19 cellular contexts compared by ENCODE assay signal in genomic region chr11:129946965-129947364, GRCh38.
"Had no signal": no experiment of that assay in that cellular context is flagged by ENCODE, and none has a peak within 500 bp of the region (broad histone marks: within the 10 kb centered on the region; RNA-seq: fewer than 3 reads in every experiment).

No MANE protein-coding gene starts in this region.

- H3K4me2 ChIP-seq: neural progenitor cell had no signal

- H3K36me3 ChIP-seq: neural progenitor cell had no signal

- H3K27ac ChIP-seq: heart right ventricle, lower lobe of right lung, neural progenitor cell, psoas muscle, right atrium auricular region, spleen had no signal

- H3K27me3 Mint-ChIP-seq: activated CD4-positive, alpha-beta memory T cell treated with anti-CD3 and anti-CD28 coated beads, Interleukin-2, amount 10 ng/mL, durations not matched to agents 7 days and 5 days; activated naive CD8-positive, alpha-beta T cell treated with anti-CD3 and anti-CD28 coated beads, Interleukin-2, amount 10 ng/mL, durations not matched to agents 7 days and 5 days; naive B cell had no signal

- H3K27ac Mint-ChIP-seq: activated CD4-positive, alpha-beta memory T cell treated with anti-CD3 and anti-CD28 coated beads, Interleukin-2, amount 10 ng/mL, durations not matched to agents 7 days and 5 days; activated naive CD4-positive, alpha-beta T cell treated with anti-CD3 and anti-CD28 coated beads for 36 hours; activated naive CD8-positive, alpha-beta T cell treated with anti-CD3 and anti-CD28 coated beads, Interleukin-2, amount 10 ng/mL, durations not matched to agents 7 days and 5 days; activated T-cell treated with anti-CD3 and anti-CD28 coated beads, Interleukin-2, amount 50 U/mL, for 72 hours; neural progenitor cell had no signal

- DNase-seq: activated CD4-positive, alpha-beta memory T cell treated with anti-CD3 and anti-CD28 coated beads, Interleukin-2, amount 10 ng/mL, durations not matched to agents 7 days and 5 days; activated CD4-positive, alpha-beta T cell treated with anti-CD3 and anti-CD28 coated beads for 48 hours; activated effector memory CD4-positive, alpha-beta T cell treated with Interleukin-2 at 50 U/mL for 16 hours; activated naive CD4-positive, alpha-beta T cell treated with anti-CD3 and anti-CD28 coated beads for 36 hours; activated naive CD8-positive, alpha-beta T cell treated with anti-CD3 and anti-CD28 coated beads, Interleukin-2, amount 10 ng/mL, durations not matched to agents 7 days and 5 days; activated T-cell treated with anti-CD3 and anti-CD28 coated beads, Interleukin-2, amount 50 U/mL, for 72 hours; amniotic stem cell; cortex of kidney; foreskin fibroblast; heart right ventricle; lower lobe of right lung; naive B cell; psoas muscle; spleen; stimulated activated CD4-positive, alpha-beta T cell treated with anti-CD3 and anti-CD28 coated beads, Interleukin-4, amount 100 ng/mL, for 24 hours; stimulated activated naive CD8-positive, alpha-beta T cell treated with anti-CD3 and anti-CD28 coated beads, Interleukin-15, Interleukin-2, amounts not matched to agents 100 U/mL and 50 U/mL, for 24 hours had no signal

- H2AFZ ChIP-seq: neural progenitor cell had no signal

- H3K4me3 ChIP-seq: heart right ventricle, lower lobe of right lung, neural progenitor cell, psoas muscle, right atrium auricular region, spleen had no signal

- H3K9ac ChIP-seq: neural progenitor cell had no signal

- ATAC-seq: activated T-cell treated with anti-CD3 and anti-CD28 coated beads, Interleukin-2, amount 50 U/mL, for 72 hours; heart right ventricle; left lobe of liver; lower lobe of right lung; psoas muscle; stimulated activated naive CD8-positive, alpha-beta T cell treated with anti-CD3 and anti-CD28 coated beads, Interleukin-15, Interleukin-2, amounts not matched to agents 100 U/mL and 50 U/mL, for 24 hours had no signal

- H3K4me3 Mint-ChIP-seq: activated CD4-positive, alpha-beta memory T cell treated with anti-CD3 and anti-CD28 coated beads, Interleukin-2, amount 10 ng/mL, durations not matched to agents 7 days and 5 days; activated naive CD4-positive, alpha-beta T cell treated with anti-CD3 and anti-CD28 coated beads for 36 hours; activated naive CD8-positive, alpha-beta T cell treated with anti-CD3 and anti-CD28 coated beads, Interleukin-2, amount 10 ng/mL, durations not matched to agents 7 days and 5 days; activated T-cell treated with anti-CD3 and anti-CD28 coated beads, Interleukin-2, amount 50 U/mL, for 72 hours; naive B cell; neural progenitor cell had no signal

- H3K9me3 Mint-ChIP-seq: activated CD4-positive, alpha-beta memory T cell treated with anti-CD3 and anti-CD28 coated beads, Interleukin-2, amount 10 ng/mL, durations not matched to agents 7 days and 5 days; activated naive CD4-positive, alpha-beta T cell treated with anti-CD3 and anti-CD28 coated beads for 36 hours; activated naive CD8-positive, alpha-beta T cell treated with anti-CD3 and anti-CD28 coated beads, Interleukin-2, amount 10 ng/mL, durations not matched to agents 7 days and 5 days; activated T-cell treated with anti-CD3 and anti-CD28 coated beads, Interleukin-2, amount 50 U/mL, for 72 hours; neural progenitor cell had no signal

- H3K4me1 ChIP-seq: neural progenitor cell, psoas muscle, right atrium auricular region had no signal

- H3K27me3 ChIP-seq: heart right ventricle, neural progenitor cell, right atrium auricular region, spleen had no signal

- H3K9me3 ChIP-seq: heart right ventricle, lower lobe of right lung, psoas muscle, right atrium auricular region, spleen had no signal
